In the genomic region with DNA sequence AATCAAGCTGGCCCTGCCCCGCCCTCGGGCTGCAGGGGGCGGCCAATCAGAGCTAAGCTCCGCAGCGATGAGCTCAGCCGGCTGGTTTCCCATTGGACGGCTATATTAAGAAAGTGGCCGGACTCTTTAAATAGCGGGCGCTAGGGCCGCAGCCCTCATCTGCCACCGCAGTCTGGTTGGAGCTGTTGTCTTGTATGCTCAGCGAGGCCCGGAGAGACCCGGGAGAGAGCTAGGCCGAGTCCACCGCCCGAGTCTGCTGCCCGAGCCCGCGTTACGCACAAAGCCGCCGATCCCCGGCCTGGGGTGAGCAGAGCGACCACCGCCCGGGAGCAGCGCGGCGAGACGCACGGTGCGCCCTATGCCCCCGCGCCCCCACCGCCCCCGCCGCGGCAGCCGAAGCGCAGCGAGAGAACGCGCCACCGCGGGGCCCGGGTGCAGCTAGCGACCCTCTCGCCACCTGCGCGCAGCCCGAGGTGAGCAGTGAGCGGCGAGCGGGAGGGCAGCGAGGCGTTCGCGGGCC, we compare ENCODE assay signal across 8 cellular contexts. TPM values are rescaled to one million over a fixed set of nuclear protein-coding genes. Genes with fewer than 3 reads are reported as not detected.
A peak's percentile ranks its signal among the peaks of the same experiment; 100 is the strongest.
DNase-seq lines count a peak whose midpoint lies in the region; ATAC-seq, FAIRE-seq and TF ChIP-seq lines count a peak whose summit lies in the region.

A gene (plus strand): TSS at position 158 of the 520 bp plus-strand sequence. CDS start 392 bp downstream, outside the sequence.

- H3K4me3 ChIP-seq in BLaER1 (peak within 1 kb of the TSS; percentile 79), HepG2 (replicated peaks in 1 of 3; ENCODE audit: insufficient read depth in 1 of 3, low read depth in 2 of 3, low read length in 3 of 3) (peak within 1 kb of the TSS; percentile 78 to 97 (median 89))

- peaks cover 39% of the 10 kb centered on the region for H3K79me2 ChIP-seq in HepG2 (ENCODE audit: insufficient read depth, low read length)

- peak within 1 kb of the TSS; percentile 95 for H3K27ac ChIP-seq in BLaER1
- H3K27ac ChIP-seq in HepG2 (ENCODE audit: extremely low read length, insufficient read depth, low read length): peak within 1 kb of the TSS; percentile 92

- peaks cover 2% of the 10 kb centered on the region for H3K36me3 Mint-ChIP-seq in activated CD4-positive, alpha-beta memory T cell treated with anti-CD3 and anti-CD28 coated beads for 36 hours

- peak; percentile 35 to 54; a peak in 1 of 4 replicates for TF ChIP-seq EP300 in HepG2 (IDR thresholded peaks at IDR 0.05; ENCODE audit: low read depth in 2 of 2, low read length in 2 of 2)
- TF ChIP-seq EP300 in HepG2 (CRISPR knock-in tag; IDR thresholded peaks at IDR 0.05; ENCODE audit: borderline replicate concordance): no peak

- peaks cover 8% of the 10 kb centered on the region for H3K27me3 Mint-ChIP-seq in activated CD4-positive, alpha-beta memory T cell treated with anti-CD3 and anti-CD28 coated beads for 36 hours

- H3K9me3 ChIP-seq in BLaER1: no peaks in the 10 kb centered on the region
- H3K9me3 ChIP-seq in HepG2 (ENCODE audit: low read length): no peaks in the 10 kb centered on the region

- H3K27me3 ChIP-seq in BLaER1 (peaks cover 58% of the 10 kb centered on the region), HepG2 (ENCODE audit: control insufficient read depth in 1 of 2, insufficient read depth in 2 of 2, low read length in 2 of 2) (no peaks in the 10 kb centered on the region; a peak in 1 of 5 replicates)

- H3K36me3 ChIP-seq in BLaER1 (no peaks in the 10 kb centered on the region), HepG2 (replicated peaks in 1 of 2; ENCODE audit: control insufficient read depth in 1 of 2, insufficient read depth in 2 of 2, low read length in 2 of 2) (peaks cover 2 to 14% of the 10 kb centered on the region in 2 experiments; a peak in 4 of 5 replicates)

- POLR2A ChIA-PET in activated CD4-positive, alpha-beta memory T cell treated with anti-CD3 and anti-CD28 coated beads for 36 hours (lab: Charles Lee): interaction anchor here (0.6 to 2.9 kb wide), 21 partner anchors 8 to 546 kb away, joined by 3 to 35 read pairs (median 4); a partner anchor contains a TSS
- POLR2A ChIA-PET in HepG2 (lab: Yijun Ruan, JAX): interaction anchor here (0.6 to 18.3 kb wide), 63 partner anchors 9 to 605 kb away, joined by 3 to 1537 read pairs (median 9); a partner anchor contains a TSS

- peak within 1 kb of the TSS; percentile 23 for H3K27ac Mint-ChIP-seq in activated CD4-positive, alpha-beta memory T cell treated with anti-CD3 and anti-CD28 coated beads for 36 hours

- no peak for TF ChIP-seq CTCF in HepG2 (CRISPR knock-in tag; IDR thresholded peaks at IDR 0.05)

- no peak within 1 kb of the TSS for H2AFZ ChIP-seq in HepG2 (ENCODE audit: low read length)

- TF ChIP-seq POLR2A in HepG2 (IDR thresholded peaks at IDR 0.05; ENCODE audit: insufficient read depth in 1 of 2, low read depth in 2 of 2, low read length in 2 of 2): peak; percentile 100

- peaks cover 35% of the 10 kb centered on the region for H4K20me1 ChIP-seq in BLaER1
- peaks cover 37% of the 10 kb centered on the region for H4K20me1 ChIP-seq in HepG2 (ENCODE audit: insufficient read depth, low read length)

- peaks cover 10% of the 10 kb centered on the region for H3K4me1 Mint-ChIP-seq in activated CD4-positive, alpha-beta memory T cell treated with anti-CD3 and anti-CD28 coated beads for 36 hours (ENCODE audit: low read depth)

- FAIRE-seq in HepG2 (lab: Jason Lieb, UNC): peak; percentile 56

- CTCF ChIA-PET in activated CD4-positive, alpha-beta memory T cell treated with anti-CD3 and anti-CD28 coated beads for 36 hours (lab: Charles Lee): interaction anchor here (0.6 to 6.1 kb wide), 17 partner anchors 9 to 336 kb away, joined by 3 to 144 read pairs (median 4); a partner anchor contains a TSS
- CTCF ChIA-PET in HepG2 (lab: Yijun Ruan, JAX; ENCODE audit: low intra/inter-chr PET ratio, low total read pairs): no interaction called here

- H3K4me1 ChIP-seq in BLaER1 (peaks cover 27% of the 10 kb centered on the region), HepG2 (ENCODE audit: insufficient read depth, low read length) (peaks cover 60% of the 10 kb centered on the region)

- TF ChIP-seq RAD21 in HepG2 (CRISPR knock-in tag; IDR thresholded peaks at IDR 0.05): peak; percentile 65

- ATAC-seq in GM19328 (IDR thresholded peaks at IDR 0.05; ENCODE audit: unreplicated experiment): peak; percentile 98
- ATAC-seq in HG03469 (IDR thresholded peaks at IDR 0.05; ENCODE audit: unreplicated experiment): peak; percentile 96
- ATAC-seq in HepG2: peak; percentile 82

- WGBS in HepG2 (ENCODE audit: low lambda C conversion rate): 0% methylated on average over 3 of the region's 60 CpGs

- no TSS peak for BruUV-seq in HepG2 (replicated peaks; lab: Mats Ljungman, UMichigan)

- peak within 1 kb of the TSS; percentile 76 for H3K4me3 Mint-ChIP-seq in activated CD4-positive, alpha-beta memory T cell treated with anti-CD3 and anti-CD28 coated beads for 36 hours

- in situ Hi-C loops in HepG2 (cut with HindIII; ENCODE audit: extremely low pct_ligation_motif_present, low pct_unique_long_range_greater_than_20kb): loop anchor here (5.0 kb wide), 3 partner anchors 90 to 190 kb away; no protein-coding TSS in a partner anchor

- H3K9ac ChIP-seq in BLaER1 (peak within 1 kb of the TSS; percentile 95), HepG2 (ENCODE audit: insufficient read depth, low read depth, low read length) (peak within 1 kb of the TSS; percentile 99)

- intact Hi-C loops in activated CD4-positive, alpha-beta memory T cell treated with anti-CD3 and anti-CD28 coated beads for 36 hours (cut with micrococcal nuclease): loop anchor here (1.0 kb wide), 4 partner anchors 10 to 204 kb away; a partner anchor contains a TSS
- intact Hi-C loops in HepG2 (cut with micrococcal nuclease; ENCODE audit: unreplicated experiment): no loop called here

- DNase-seq in NCI-H69 (lab: John Stamatoyannopoulos, UW): peak; percentile 97
- peak; percentile 94 for DNase-seq in activated CD4-positive, alpha-beta memory T cell treated with anti-CD3 and anti-CD28 coated beads for 36 hours
- peak; percentile 96 to 99 for DNase-seq in dermis microvascular lymphatic vessel endothelial cell (ENCODE audit: low read depth in 2 of 2)
- DNase-seq in HepG2 (ENCODE audit: low spot score): peak; percentile 98
- peak; percentile 79 to 83 for DNase-seq in stimulated activated CD4-positive, alpha-beta T cell treated with anti-CD3 and anti-CD28 coated beads, Interleukin-2, amount 100 ng/mL, for 48 hours

- no peaks in the 10 kb centered on the region for H3K9me3 Mint-ChIP-seq in activated CD4-positive, alpha-beta memory T cell treated with anti-CD3 and anti-CD28 coated beads for 36 hours

- H3K4me2 ChIP-seq in BLaER1 (peak within 1 kb of the TSS; percentile 98), HepG2 (ENCODE audit: low read depth, low read length) (peak within 1 kb of the TSS; percentile 93)

TF ChIP-seq in HepG2, 621 proteins besides CTCF, POLR2A, EP300 and RAD21 (continues in another document):
- TF ChIP-seq ZSCAN20 (CRISPR knock-in tag; IDR thresholded peaks at IDR 0.05; ENCODE audit: borderline replicate concordance) (peak; percentile 92; the same call in 1 of the 2 replicates), ZNF256 (CRISPR knock-in tag; conservative IDR thresholded peaks at IDR 0.05) (peak; percentile 97), IKZF1 (IDR thresholded peaks at IDR 0.05) (no peak), AGO1 (IDR thresholded peaks at IDR 0.05; ENCODE audit: low read depth, low read length, poor library complexity, severe bottlenecking) (no peak), FOXA1 (IDR thresholded peaks at IDR 0.05) (no peak), FOXA1 (CRISPR knock-in tag; IDR thresholded peaks at IDR 0.05) (peak; percentile 17; the same call in 1 of the 2 replicates), TCF7L2 (IDR thresholded peaks at IDR 0.05; ENCODE audit: low read depth, low read length) (no peak)
- TF ChIP-seq, protein P1, sequence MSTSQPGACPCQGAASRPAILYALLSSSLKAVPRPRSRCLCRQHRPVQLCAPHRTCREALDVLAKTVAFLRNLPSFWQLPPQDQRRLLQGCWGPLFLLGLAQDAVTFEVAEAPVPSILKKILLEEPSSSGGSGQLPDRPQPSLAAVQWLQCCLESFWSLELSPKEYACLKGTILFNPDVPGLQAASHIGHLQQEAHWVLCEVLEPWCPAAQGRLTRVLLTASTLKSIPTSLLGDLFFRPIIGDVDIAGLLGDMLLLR (CRISPR knock-in tag; IDR thresholded peaks at IDR 0.05): no peak

RNA-seq across cellular contexts. Expression of the gene that starts here (rescaled TPM):
- total RNA-seq in activated CD4-positive, alpha-beta memory T cell treated with anti-CD3 and anti-CD28 coated beads for 36 hours: 10 to 100 TPM; 31.6 to 33.6 TPM
- 291 and 515 TPM in 2 replicates for total RNA-seq in dermis microvascular lymphatic vessel endothelial cell
- 192 and 268 TPM in 2 replicates for total RNA-seq in HepG2 (2016; rRNA removed; fragmentation: Illumina TruSeq; extraction: Trizol)
- total RNA-seq in HepG2 (2016; cell fraction: cytosol; rRNA removed; fragmentation: Illumina TruSeq; extraction: Trizol; ENCODE audit: low read depth): 40.2 and 44.0 TPM in 2 replicates
- total RNA-seq in HepG2 (2016; cell fraction: insoluble cytoplasmic fraction; rRNA removed; fragmentation: Illumina TruSeq; extraction: Trizol): 176 and 281 TPM in 2 replicates
- total RNA-seq in HepG2 (2016; cell fraction: membrane; rRNA removed; fragmentation: Illumina TruSeq; extraction: Trizol): 165 and 177 TPM in 2 replicates
- 193 and 207 TPM in 2 replicates for total RNA-seq in HepG2 (2016; cell fraction: nucleus; rRNA removed; fragmentation: Illumina TruSeq; extraction: Trizol)
- polyA plus RNA-seq in HepG2 (2011; rRNA removed): 192 and 237 TPM in 2 replicates
- 193 and 210 TPM in 2 replicates for polyA plus RNA-seq in HepG2 (2011; cell fraction: cytosol; rRNA removed)
- polyA plus RNA-seq in HepG2 (2011; cell fraction: nucleus; rRNA removed): 241 and 269 TPM in 2 replicates
- polyA plus RNA-seq in HepG2 (2012): 158 and 213 TPM in 2 replicates
- 33.6 and 36.3 TPM in 2 replicates for polyA plus RNA-seq in HepG2 (2016; cell fraction: cytosol; fragmentation: Illumina TruSeq; extraction: Trizol; ENCODE audit: low read depth)
- polyA plus RNA-seq in HepG2 (2016; cell fraction: insoluble cytoplasmic fraction; fragmentation: Illumina TruSeq; extraction: Trizol; ENCODE audit: low read depth): 232 and 273 TPM in 2 replicates
- polyA plus RNA-seq in HepG2 (2016; cell fraction: membrane; fragmentation: Illumina TruSeq; extraction: Trizol; ENCODE audit: low read depth): 112 and 122 TPM in 2 replicates
- 333 and 350 TPM in 2 replicates for polyA plus RNA-seq in HepG2 (2016; cell fraction: nucleus; fragmentation: Illumina TruSeq; extraction: Trizol; ENCODE audit: insufficient read depth, low read depth)
- 88.5 and 225 TPM in 2 replicates for polyA minus RNA-seq in HepG2 (2011; rRNA and poly(A)+ RNA removed; ENCODE audit: low replicate concordance)
- polyA minus RNA-seq in HepG2 (2011; cell fraction: cytosol; rRNA and poly(A)+ RNA removed): 132 and 167 TPM in 2 replicates
- polyA minus RNA-seq in HepG2 (2011; cell fraction: nucleus; rRNA and poly(A)+ RNA removed): 162 and 170 TPM in 2 replicates

Comparison
In these comparisons a context has a peak if more than half of its experiments do, and no peak if none do; other contexts are left out.
1. Peak in every context shown above with its lines: DNase-seq, ATAC-seq, H3K4me3 ChIP-seq and H3K27ac ChIP-seq.